14 cellular contexts compared by ENCODE assay signal in the genomic region with DNA sequence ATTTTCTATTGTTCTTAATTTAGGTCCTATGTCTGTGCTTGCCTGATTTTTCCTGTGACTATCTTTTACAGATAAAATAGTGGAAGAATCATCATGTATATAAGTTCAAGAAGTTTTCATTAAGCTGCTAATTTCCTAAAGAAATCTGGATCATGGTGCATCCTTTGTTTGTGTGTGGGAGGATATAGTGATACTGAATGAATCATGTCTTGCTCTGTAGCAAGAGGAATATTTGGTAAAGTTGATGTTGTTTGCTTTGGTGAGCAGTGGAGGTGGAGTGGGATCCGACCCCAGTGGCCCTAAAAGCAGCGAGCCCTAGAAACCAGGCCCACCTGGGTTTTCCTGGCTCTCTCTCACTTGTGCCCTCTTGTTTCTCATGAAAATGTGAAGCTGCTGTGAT.
A peak's percentile ranks its signal among the peaks of the same experiment; 100 is the strongest.
DNase-seq lines count a peak whose midpoint lies in the region; ATAC-seq and TF ChIP-seq lines count a peak whose summit lies in the region.
"Had no signal": no experiment of that assay in that cellular context is flagged by ENCODE, and none has a peak within 500 bp of the region (broad histone marks: within the 10 kb centered on the region; RNA-seq: fewer than 3 reads in every experiment).

No MANE protein-coding gene starts in this region.

- no peak overlapping the region for H3K4me3 Mint-ChIP-seq in osteocyte (ENCODE audit: unreplicated experiment)

- ATAC-seq in Panc1: no peak
- ATAC-seq in GM19324 (IDR thresholded peaks at IDR 0.05; ENCODE audit: low FRiP score, unreplicated experiment): no peak
- no peak for ATAC-seq in HG03342 (IDR thresholded peaks at IDR 0.05; ENCODE audit: unreplicated experiment)
- no peak for ATAC-seq in GM21619 (IDR thresholded peaks at IDR 0.05; ENCODE audit: unreplicated experiment)

- BruUV-seq in Panc1 (replicated peaks; lab: Mats Ljungman, UMichigan): no TSS peak

- no peaks in the 10 kb centered on the region for H3K27me3 ChIP-seq in Panc1 (ENCODE audit: control insufficient read depth, insufficient read depth, low read length)

- H3K9me3 Mint-ChIP-seq in osteocyte (ENCODE audit: unreplicated experiment): no peaks in the 10 kb centered on the region

- no peaks in the 10 kb centered on the region for H3K36me3 Mint-ChIP-seq in osteocyte (ENCODE audit: unreplicated experiment)

- no peaks in the 10 kb centered on the region for H3K27me3 Mint-ChIP-seq in osteocyte (ENCODE audit: unreplicated experiment)

- CTCF ChIA-PET in Panc1 (lab: Charles Lee): interaction anchor here (0.6 kb wide), 2 partner anchors 9 to 139 kb away, joined by 4 to 6 read pairs; no protein-coding TSS in a partner anchor

- no peaks in the 10 kb centered on the region for H3K9me3 ChIP-seq in Panc1 (ENCODE audit: control insufficient read depth, insufficient read depth, low read depth, low read length)

- H3K4me1 ChIP-seq in Panc1 (ENCODE audit: control insufficient read depth, insufficient read depth, low read length): peaks cover 28% of the 10 kb centered on the region

- POLR2A ChIA-PET in Panc1 (lab: Charles Lee): no interaction called here

- peak overlapping the region; percentile 87 for H3K27ac ChIP-seq in Panc1 (ENCODE audit: low read length)

- intact Hi-C loops in Panc1 (cut with micrococcal nuclease; ENCODE audit: unreplicated experiment): no loop called here

- no peaks in the 10 kb centered on the region for H3K36me3 ChIP-seq in Panc1 (ENCODE audit: control insufficient read depth, insufficient read depth, low read length)

- peak overlapping the region; percentile 97 for H3K27ac Mint-ChIP-seq in osteocyte (ENCODE audit: unreplicated experiment)

- TF ChIP-seq CTCF in Panc1 (IDR thresholded peaks at IDR 0.05) (no peak), epithelial cell of esophagus (IDR thresholded peaks at IDR 0.05; ENCODE audit: insufficient read depth, low read depth, low read length, missing control alignments) (no peak), osteocyte (IDR thresholded peaks at IDR 0.05) (no peak)

- H3K4me3 ChIP-seq in Panc1 (ENCODE audit: low read depth in 2 of 2, low read length in 2 of 2): no peak overlapping the region
- no peak overlapping the region for H3K4me3 ChIP-seq in epithelial cell of esophagus (ENCODE audit: low read length)

- in situ Hi-C loops in Panc1 (cut with HindIII; ENCODE audit: low pct_unique_long_range_greater_than_20kb, low sequenced_read_pairs): no loop called here

- DNase-seq in AG08395 (ENCODE audit: low spot score) (peak; percentile 35), Panc1 (ENCODE audit: low read depth, low spot score) (no peak), epithelial cell of esophagus (ENCODE audit: low read depth) (peak; percentile 60), osteocyte (ENCODE audit: extremely low spot score, unreplicated experiment) (no peak)
- DNase-seq in stimulated activated CD8-positive, alpha-beta memory T cell treated with anti-CD3 and anti-CD28 coated beads, Interleukin-4, amount 100 ng/mL, for 48 hours: no peak
- DNase-seq: activated CD4-positive, alpha-beta T cell treated with anti-CD3 and anti-CD28 coated beads for 1 hour; DMS 273 treated with DMSO at 0.1 percent for 48 hours; head of caudate nucleus; left cardiac atrium; NCI-H1417 treated with DMSO at 0.1 percent for 48 hours; substantia nigra had no signal

- peaks cover 61% of the 10 kb centered on the region for H3K4me1 Mint-ChIP-seq in osteocyte (ENCODE audit: unreplicated experiment)

Comparison
In these comparisons a context has a peak if more than half of its experiments do, and no peak if none do; other contexts are left out.
1. DNase-seq: peak in AG08395 (single experiment) and epithelial cell of esophagus (single experiment); none in Panc1 (single experiment), osteocyte (single experiment) and stimulated activated CD8-positive, alpha-beta memory T cell treated with anti-CD3 and anti-CD28 coated beads, Interleukin-4, amount 100 ng/mL, for 48 hours (single experiment).